ENCODE assay signal across 1 cellular context in genomic region chr16:10370096-10370726, GRCh38.
TF ChIP-seq lines count a peak whose summit lies in the region.

No MANE protein-coding gene starts in this region.

TF ChIP-seq in H1, 55 proteins besides CTCF, POLR2A, EP300 and RAD21:
- TF ChIP-seq RXRA (IDR thresholded peaks at IDR 0.05; ENCODE audit: insufficient read depth, low read depth, low read length) (no peak), CHD7 (IDR thresholded peaks at IDR 0.05; ENCODE audit: insufficient replicate concordance, low read length) (no peak), ASH2L (IDR thresholded peaks at IDR 0.05; ENCODE audit: low read length) (no peak), NANOG (IDR thresholded peaks at IDR 0.05; ENCODE audit: insufficient read depth, low read depth, low read length, poor library complexity, severe bottlenecking) (no peak), SP4 (IDR thresholded peaks at IDR 0.05; ENCODE audit: low read length) (no peak), ATF3 (IDR thresholded peaks at IDR 0.05; ENCODE audit: insufficient read depth, low read depth, low read length) (no peak), GTF2F1 (IDR thresholded peaks at IDR 0.05; ENCODE audit: borderline replicate concordance, low read depth, low read length) (no peak), TCF12 (IDR thresholded peaks at IDR 0.05; ENCODE audit: low read depth, low read length) (no peak), BACH1 (IDR thresholded peaks at IDR 0.05; ENCODE audit: low read length) (no peak)
